8 cellular contexts compared by ENCODE assay signal in the genomic region with DNA sequence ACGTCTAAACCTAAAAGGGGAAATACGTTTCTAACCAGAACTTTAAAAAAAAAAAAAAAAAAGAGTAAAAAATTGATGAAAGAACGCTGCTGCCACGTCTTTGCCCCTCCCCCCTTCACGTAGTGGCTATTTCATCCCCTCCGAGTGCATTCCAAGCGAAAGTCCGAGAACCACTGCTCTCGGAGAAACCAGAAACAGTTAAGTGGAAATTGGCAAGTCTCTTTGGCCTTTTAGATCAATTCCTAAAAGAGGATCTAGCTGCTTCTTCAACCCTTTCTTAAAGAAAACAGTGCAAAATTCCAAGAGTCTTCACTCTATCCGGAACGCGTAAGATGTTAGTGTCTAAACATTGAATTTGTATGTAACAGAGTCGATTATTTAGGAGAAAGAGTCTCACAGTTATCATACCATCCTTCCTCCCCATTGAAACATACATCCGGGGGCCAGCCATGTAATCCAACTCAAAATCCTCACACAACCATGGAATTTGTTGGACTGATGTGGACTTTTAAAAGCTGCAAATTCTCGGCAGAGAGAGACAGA. TPM values are rescaled to one million over a fixed set of nuclear protein-coding genes. Genes with fewer than 3 reads are reported as not detected.
A peak's percentile ranks its signal among the peaks of the same experiment; 100 is the strongest.
DNase-seq lines count a peak whose midpoint lies in the region; ATAC-seq and TF ChIP-seq lines count a peak whose summit lies in the region.

No MANE protein-coding gene starts in this region.

- H3K4me1 ChIP-seq in A673 (ENCODE audit: insufficient read depth, low read length, poor library complexity, severe bottlenecking) (peaks cover 10% of the 10 kb centered on the region), OCI-LY7 (ENCODE audit: insufficient read depth, low read length, poor library complexity, severe bottlenecking) (peaks cover 23% of the 10 kb centered on the region), neuronal stem cell (ENCODE audit: control insufficient read depth in 2 of 2, insufficient read depth in 1 of 2, low read depth in 1 of 2, low read length in 2 of 2) (peaks cover 2 to 5% of the 10 kb centered on the region in 2 donors)

- H2AFZ ChIP-seq in OCI-LY7 (ENCODE audit: low read length): peak overlapping the region; percentile 92; the same call in 1 of the 2 replicates
- peak overlapping the region; percentile 89 for H2AFZ ChIP-seq in neuronal stem cell (ENCODE audit: low read length)

- H3K4me2 ChIP-seq in OCI-LY7 (ENCODE audit: low read length) (peak overlapping the region; percentile 87), neuronal stem cell (ENCODE audit: insufficient read depth, low read length, poor library complexity, severe bottlenecking) (peak overlapping the region; percentile 71)

- no peak overlapping the region for H3K9ac ChIP-seq in neuronal stem cell (ENCODE audit: low read depth, low read length, poor library complexity)

- peak overlapping the region; percentile 91 for H3K4me3 ChIP-seq in A673 (ENCODE audit: low read depth, low read length, poor library complexity, severe bottlenecking)
- H3K4me3 ChIP-seq in OCI-LY7 (ENCODE audit: low read depth, low read length, poor library complexity, severe bottlenecking): peak overlapping the region; percentile 87
- peak overlapping the region; percentile 71 to 90 for H3K4me3 ChIP-seq in neuronal stem cell (ENCODE audit: low read length in 2 of 2)

- H4K91ac ChIP-seq in neuronal stem cell (ENCODE audit: low read depth, low read length, poor library complexity): no peak overlapping the region

- H2BK5ac ChIP-seq in neuronal stem cell (ENCODE audit: low read length): peak overlapping the region; percentile 93

- CTCF ChIA-PET in A673 (lab: Charles Lee): interaction anchor here (0.6 to 0.7 kb wide), 3 partner anchors 32 to 548 kb away, joined by 3 to 6 read pairs (median 4); no protein-coding TSS in a partner anchor
- CTCF ChIA-PET in OCI-LY7 (lab: Charles Lee; ENCODE audit: unreplicated experiment): interaction anchor here (1.2 kb wide), 1 partner anchor 27 kb away, joined by 3 read pairs; no protein-coding TSS in a partner anchor

- no peak overlapping the region for H4K8ac ChIP-seq in neuronal stem cell (ENCODE audit: low read depth, low read length)

- H3K23ac ChIP-seq in neuronal stem cell (ENCODE audit: low read depth, low read length, poor library complexity): no peak overlapping the region

- H3K27ac ChIP-seq in A673 (ENCODE audit: low read depth, low read length, poor library complexity, severe bottlenecking) (peak overlapping the region; percentile 95), OCI-LY7 (ENCODE audit: low read depth, low read length, poor library complexity, severe bottlenecking) (peak overlapping the region; percentile 73), neuronal stem cell (replicated peaks; ENCODE audit: low read length) (peak overlapping the region; percentile 88)

- TSS peak; percentile 51 for BruUV-seq in A673 (replicated peaks; lab: Mats Ljungman, UMichigan)
- no TSS peak for BruUV-seq in OCI-LY7 (replicated peaks; lab: Mats Ljungman, UMichigan)

- POLR2A ChIA-PET in A673 (lab: Charles Lee; ENCODE audit: low non-redundant PET): interaction anchor here (0.7 to 0.9 kb wide), 2 partner anchors 123 to 401 kb away, joined by 3 to 7 read pairs; no protein-coding TSS in a partner anchor
- POLR2A ChIA-PET in OCI-LY7 (lab: Charles Lee): interaction anchor here (0.5 to 3.3 kb wide), 27 partner anchors 11 to 1815 kb away, joined by 3 to 23 read pairs (median 4); a partner anchor contains a TSS

- H3K79me2 ChIP-seq in OCI-LY7 (ENCODE audit: insufficient read depth, low read depth, low read length): peaks cover 49% of the 10 kb centered on the region

- no peak overlapping the region for H2AK5ac ChIP-seq in neuronal stem cell (ENCODE audit: low read depth, low read length)

- H2BK120ac ChIP-seq in neuronal stem cell (ENCODE audit: low read depth, low read length): no peak overlapping the region

- H2BK15ac ChIP-seq in neuronal stem cell (ENCODE audit: low read length): no peak overlapping the region

- H3K27me3 ChIP-seq in A673 (replicated peaks; ENCODE audit: insufficient read depth, low read depth, low read length, poor library complexity): no peaks in the 10 kb centered on the region
- H3K27me3 ChIP-seq in neuronal stem cell (ENCODE audit: control insufficient read depth in 3 of 3, insufficient read depth in 3 of 3, low read depth in 1 of 3, low read length in 3 of 3): no peaks in the 10 kb centered on the region

- H2BK12ac ChIP-seq in neuronal stem cell (ENCODE audit: low read length): no peak overlapping the region

- H3K79me1 ChIP-seq in neuronal stem cell (ENCODE audit: low read depth, low read length): peaks cover 3% of the 10 kb centered on the region

- no peak overlapping the region for H3K18ac ChIP-seq in neuronal stem cell (ENCODE audit: low read length)

- intact Hi-C loops in A673 (cut with micrococcal nuclease; ENCODE audit: unreplicated experiment): no loop called here
- intact Hi-C loops in OCI-LY7 (cut with micrococcal nuclease; ENCODE audit: unreplicated experiment): loop anchor here (2.0 to 5.0 kb wide), 3 partner anchors 63 to 531 kb away; a partner anchor contains a TSS

- H3K9me3 ChIP-seq in A673 (ENCODE audit: low read depth, low read length, poor library complexity, severe bottlenecking) (no peaks in the 10 kb centered on the region), OCI-LY7 (ENCODE audit: low read length) (no peaks in the 10 kb centered on the region), neuronal stem cell (replicated peaks in 1 of 2; ENCODE audit: control insufficient read depth in 2 of 2, insufficient read depth in 1 of 2, low read depth in 1 of 2, low read length in 2 of 2) (no peaks in the 10 kb centered on the region)

- DNase-seq in A673 (ENCODE audit: low spot score) (peak; percentile 64), GM20000 (ENCODE audit: low spot score) (peak; percentile 32), OCI-LY7 (ENCODE audit: low spot score) (peak; percentile 52), foreskin melanocyte (peak; percentile 65), neuronal stem cell (ENCODE audit: low spot score) (peak; percentile 50)
- peak; percentile 6 for DNase-seq in activated gamma-delta T cell treated with anti-CD3 and anti-CD28 coated beads, Interleukin-2, amount 50 U/mL, for 16 hours (ENCODE audit: low read depth)

- TF ChIP-seq CTCF in A673 (conservative IDR thresholded peaks at IDR 0.05; ENCODE audit: low read depth, low read length): no peak
- TF ChIP-seq CTCF in GM20000 (IDR thresholded peaks at IDR 0.05; ENCODE audit: extremely low read depth, missing control alignments): no peak
- no peak for TF ChIP-seq CTCF in OCI-LY7 (conservative IDR thresholded peaks at IDR 0.05; ENCODE audit: low read length)

- H3K9me2 ChIP-seq in OCI-LY7 (ENCODE audit: insufficient read depth, low read length): no peaks in the 10 kb centered on the region

- H4K20me1 ChIP-seq in OCI-LY7 (ENCODE audit: insufficient read depth, low read length): peaks cover 11% of the 10 kb centered on the region; the same call in 1 of the 2 replicates

- no peak for TF ChIP-seq POLR2A in GM18505 (IDR thresholded peaks at IDR 0.05; ENCODE audit: borderline replicate concordance, extremely low read depth, insufficient read depth, insufficient read length)

- no peak overlapping the region for H3K4ac ChIP-seq in neuronal stem cell (ENCODE audit: low read length)

- no CpG with 5 or more reads among the region's 15 CpGs for WGBS in neuronal stem cell (ENCODE audit: extremely low coverage in 2 of 2, insufficient read length in 2 of 2, insufficient replicate concordance in 1 of 2), 2 donors

- H3K36me3 ChIP-seq in A673 (ENCODE audit: insufficient read depth, low read length, poor library complexity, severe bottlenecking) (no peaks in the 10 kb centered on the region), OCI-LY7 (ENCODE audit: insufficient read depth, low read length) (peaks cover 14% of the 10 kb centered on the region), neuronal stem cell (replicated peaks in 1 of 2; ENCODE audit: control insufficient read depth in 2 of 2, insufficient read depth in 2 of 2, low read length in 2 of 2) (peaks cover 2 to 8% of the 10 kb centered on the region in 2 donors)

- ATAC-seq in HG02870 (IDR thresholded peaks at IDR 0.05; ENCODE audit: unreplicated experiment) (no peak), GM18505 (IDR thresholded peaks at IDR 0.05; ENCODE audit: unreplicated experiment) (no peak)

- H3K14ac ChIP-seq in neuronal stem cell (ENCODE audit: low read length): no peak overlapping the region

RNA-seq across cellular contexts. Expression of a gene that starts 1.1 kb away (rescaled TPM):
- total RNA-seq in A673 (2021) (31.6 and 36.5 TPM in 2 replicates), OCI-LY7 (2022) (19.8 and 36.2 TPM in 2 replicates)
- 11.6 and 17.9 TPM in 2 replicates for total RNA-seq in OCI-LY7 (2014; rRNA removed; shearing (Covaris generic))
- 31.1 TPM for polyA plus RNA-seq in neuronal stem cell (2013, experiment 1 of 2)
- polyA plus RNA-seq in neuronal stem cell (2013, experiment 2 of 2): 32.5 TPM

RNA-seq across cellular contexts. Expression of a gene that starts 14.7 kb away (rescaled TPM):
- 2.0 and 2.1 TPM in 2 replicates for total RNA-seq in A673 (2021)
- not detected in 2 replicates for total RNA-seq in OCI-LY7 (2014; rRNA removed; shearing (Covaris generic))
- not detected in 2 replicates for total RNA-seq in OCI-LY7 (2022)
- 0.74 TPM for polyA plus RNA-seq in neuronal stem cell (2013, experiment 1 of 2)
- polyA plus RNA-seq in neuronal stem cell (2013, experiment 2 of 2): 0.58 TPM

Comparison
In these comparisons a context has a peak if more than half of its experiments do, and no peak if none do; other contexts are left out.
1. DNase-seq: peak in every context shown above with its lines; median percentile 65 in foreskin melanocyte; 64 in A673; 52 in OCI-LY7; 50 in neuronal stem cell; 32 in GM20000; 6 in activated gamma-delta T cell treated with anti-CD3 and anti-CD28 coated beads, Interleukin-2, amount 50 U/mL, for 16 hours.